1 cellular context compared by ENCODE assay signal in genomic region chr10:132761395-132762060, GRCh38.
TF ChIP-seq lines count a peak whose summit lies in the region.

No MANE protein-coding gene starts in this region.

TF ChIP-seq in K562, 482 proteins besides CTCF, POLR2A, EP300 and RAD21:
- TF ChIP-seq SOX6 (IDR thresholded peaks at IDR 0.05): no peak
- TF ChIP-seq ZNF354B (CRISPR knock-in tag; IDR thresholded peaks at IDR 0.05): no peak
- TF ChIP-seq RHOXF2B (CRISPR knock-in tag; conservative IDR thresholded peaks at IDR 0.05): no peak
- TF ChIP-seq C11orf30 (IDR thresholded peaks at IDR 0.05; ENCODE audit: low read depth): peak; percentile 19; the same call in 1 of the 2 replicates
